Comparison of ENCODE assay signal across 18 cellular contexts in genomic region chr7:24580283-24580946, GRCh38. TPM values are rescaled to one million over a fixed set of nuclear protein-coding genes. Genes with fewer than 3 reads are reported as not detected.
A peak's percentile ranks its signal among the peaks of the same experiment; 100 is the strongest.
DNase-seq lines count a peak whose midpoint lies in the region; ATAC-seq and TF ChIP-seq lines count a peak whose summit lies in the region.
"Had no signal": no experiment of that assay in that cellular context is flagged by ENCODE, and none has a peak within 500 bp of the region (broad histone marks: within the 10 kb centered on the region; RNA-seq: fewer than 3 reads in every experiment).

No MANE protein-coding gene starts in this region.

- no peak for TF ChIP-seq CTCF in LNCaP clone FGC (IDR thresholded peaks at IDR 0.05; ENCODE audit: control insufficient read depth, extremely low read depth, insufficient read depth)
- TF ChIP-seq CTCF in VCaP (conservative IDR thresholded peaks at IDR 0.05), result no peak

- peak; percentile 85 for ATAC-seq in left colon
- ATAC-seq in GM18498 (IDR thresholded peaks at IDR 0.05; ENCODE audit: unreplicated experiment), result no peak
- no peak for ATAC-seq in GM19397 (IDR thresholded peaks at IDR 0.05; ENCODE audit: unreplicated experiment)
- ATAC-seq: CD8-positive, alpha-beta T cell; GM23338 had no signal

- H3K27ac ChIP-seq in VCaP, result peak overlapping the region; percentile 94
- H3K27ac ChIP-seq: vagina had no signal

- DNase-seq in DMS153 (lab: John Stamatoyannopoulos, UW) (peak; percentile 92), LNCaP clone FGC (ENCODE audit: low read depth) (peak; percentile 86), left colon (no peak), posterior vena cava (ENCODE audit: low spot score) (no peak), 8988T (no peak)
- DNase-seq: activated CD4-positive, alpha-beta T cell treated with anti-CD3 and anti-CD28 coated beads, Interleukin-2, amount 10 ng/mL, durations not matched to agents 24 days and 14 days; activated CD8-positive, alpha-beta memory T cell treated with anti-CD3 and anti-CD28 coated beads, Interleukin-2, amount 50 U/mL, for 48 hours; aorta; CD8-positive, alpha-beta T cell; NCI-H187; NCI-H524; OCI-M1; stimulated activated CD4-positive, alpha-beta T cell treated with anti-CD3 and anti-CD28 coated beads, Interleukin-2, amount 100 ng/mL, for 48 hours had no signal

- peak overlapping the region; percentile 6; the same call in 1 of the 2 replicates for H3K4me3 ChIP-seq in LNCaP clone FGC (ENCODE audit: low read depth, low read length)
- H3K4me3 ChIP-seq: GM23338, vagina had no signal

- intact Hi-C loops in left colon (cut with DNase I, micrococcal nuclease) (no loop called here), posterior vena cava (cut with DNase I) (no loop called here)

RNA-seq across cellular contexts. Expression of gene PALS2, which starts 7.2 kb away (rescaled TPM):
- total RNA-seq in left colon (1 to 10 TPM; 6.7 TPM), posterior vena cava (10 to 100 TPM; 37.4 to 43.1 TPM)

Comparison
In these comparisons a context has a peak if more than half of its experiments do, and no peak if none do; other contexts are left out.
1. DNase-seq: peak in DMS153 (single experiment) and LNCaP clone FGC (single experiment); none in left colon (0 of 2), posterior vena cava (single experiment) and 8988T (single experiment).
2. RNA of gene PALS2, which starts 7.2 kb away (total RNA-seq): 37.4 to 43.1 TPM in posterior vena cava; 6.7 TPM in left colon; every median in the first group is over 4 times any median in the second.